1 cellular context compared by ENCODE assay signal in the genomic region with DNA sequence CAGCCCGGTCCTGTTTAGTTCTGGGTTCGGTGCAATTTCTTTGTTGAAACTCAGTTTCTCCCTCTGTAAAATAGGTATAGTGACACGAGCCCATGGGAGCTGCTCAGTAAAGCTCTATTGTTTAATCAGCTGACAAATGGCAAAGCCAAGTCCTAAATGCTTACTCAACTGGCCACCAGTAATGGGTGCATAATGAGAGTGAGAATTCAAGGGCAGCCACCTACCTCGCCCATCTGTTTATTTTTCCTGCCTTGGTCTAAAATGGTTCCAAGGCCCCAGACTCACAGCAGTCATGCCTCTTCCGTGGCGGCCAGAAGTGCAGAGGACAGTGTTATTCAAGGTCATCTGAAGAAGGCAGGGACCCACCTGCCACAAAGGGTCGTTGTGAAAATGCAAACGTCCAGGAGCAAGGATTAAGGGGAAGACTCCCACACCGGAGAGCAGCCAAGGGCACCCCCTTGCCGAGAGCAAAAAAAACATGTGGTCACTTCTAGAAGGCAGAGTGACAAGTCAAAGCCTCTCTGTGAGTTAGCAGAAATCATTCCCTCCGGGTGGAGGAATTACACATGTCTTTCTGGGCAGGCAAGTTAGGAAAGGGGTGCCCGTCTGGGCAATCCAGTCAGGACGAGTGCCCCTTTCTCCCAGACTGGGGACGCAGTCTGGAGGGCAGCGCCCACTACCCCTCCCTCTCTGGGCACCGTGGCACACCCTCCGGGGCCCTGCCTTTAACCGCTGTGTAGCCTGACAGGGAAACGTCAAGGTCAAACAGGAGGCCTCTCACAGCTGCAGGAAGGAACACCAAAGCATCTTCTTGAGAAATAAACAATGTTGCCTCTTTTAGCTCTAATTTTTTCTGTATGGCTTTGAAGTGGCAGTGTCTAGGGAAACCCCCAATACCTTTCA.
A peak's percentile ranks its signal among the peaks of the same experiment; 100 is the strongest.
TF ChIP-seq lines count a peak whose summit lies in the region.

No MANE protein-coding gene starts in this region.

TF ChIP-seq in HepG2, 621 proteins besides CTCF, POLR2A, EP300 and RAD21 (continued from another document and continues in another):
- TF ChIP-seq GABPB1 (CRISPR knock-in tag; IDR thresholded peaks at IDR 0.05) (no peak), CBFB (CRISPR knock-in tag; IDR thresholded peaks at IDR 0.05) (0 out of 2 replicates have a peak, but pooled peaks have one; percentile 36), ZNF570 (CRISPR knock-in tag; IDR thresholded peaks at IDR 0.05; ENCODE audit: borderline replicate concordance) (no peak), HDAC2 (CRISPR knock-in tag; IDR thresholded peaks at IDR 0.05) (peak; percentile 11; the same call in 1 of the 2 replicates), SOX13 (IDR thresholded peaks at IDR 0.05) (no peak), SOX13 (CRISPR knock-in tag; conservative IDR thresholded peaks at IDR 0.05 in 1 of 2, IDR thresholded peaks at IDR 0.05 in 1 of 2) (peak in 1 of 2 experiments; percentile 43; a peak in 1 of 4 replicates), TBX2 (CRISPR knock-in tag; IDR thresholded peaks at IDR 0.05; ENCODE audit: borderline replicate concordance) (peak; percentile 38; the same call in 1 of the 2 replicates), PITX1 (CRISPR knock-in tag; IDR thresholded peaks at IDR 0.05) (0 out of 2 replicates have a peak, but pooled peaks have one; percentile 17), MEF2D (CRISPR knock-in tag; IDR thresholded peaks at IDR 0.05) (peak; percentile 44; the same call in 1 of the 2 replicates), RXRA (CRISPR knock-in tag; IDR thresholded peaks at IDR 0.05) (peak; percentile 30; the same call in 1 of the 2 replicates), ZMYM3 (CRISPR knock-in tag; IDR thresholded peaks at IDR 0.05) (peak; percentile 94), IRF2 (CRISPR knock-in tag; IDR thresholded peaks at IDR 0.05) (peak; percentile 55; the same call in 1 of the 2 replicates), NR2F2 (IDR thresholded peaks at IDR 0.05; ENCODE audit: borderline replicate concordance, low read depth) (0 out of 2 replicates have a peak, but pooled peaks have one; percentile 28), KDM4B (CRISPR knock-in tag; IDR thresholded peaks at IDR 0.05) (no peak), ZFX (CRISPR knock-in tag; IDR thresholded peaks at IDR 0.05; ENCODE audit: low read depth) (0 out of 2 replicates have a peak, but pooled peaks have one; percentile 9), AGO1 (IDR thresholded peaks at IDR 0.05; ENCODE audit: low read depth, low read length, poor library complexity, severe bottlenecking) (no peak), KDM2A (CRISPR knock-in tag; IDR thresholded peaks at IDR 0.05; ENCODE audit: borderline replicate concordance, low read depth) (peak; percentile 41; the same call in 1 of the 2 replicates), FOXA1 (IDR thresholded peaks at IDR 0.05) (no peak), FOXA1 (CRISPR knock-in tag; IDR thresholded peaks at IDR 0.05) (peak; percentile 51; the same call in 1 of the 2 replicates), ZFP41 (CRISPR knock-in tag; IDR thresholded peaks at IDR 0.05; ENCODE audit: borderline replicate concordance) (no peak), ZNF766 (CRISPR knock-in tag; IDR thresholded peaks at IDR 0.05; ENCODE audit: borderline replicate concordance) (no peak), CREB1 (IDR thresholded peaks at IDR 0.05) (no peak), CREB1 (CRISPR knock-in tag; IDR thresholded peaks at IDR 0.05) (0 out of 2 replicates have a peak, but pooled peaks have one; percentile 28), ZNF263 (CRISPR knock-in tag; IDR thresholded peaks at IDR 0.05) (peak; percentile 62; the same call in 1 of the 2 replicates), ETV5 (CRISPR knock-in tag; IDR thresholded peaks at IDR 0.05; ENCODE audit: borderline replicate concordance) (peak; percentile 34; the same call in 1 of the 2 replicates), FOXJ3 (CRISPR knock-in tag; IDR thresholded peaks at IDR 0.05; ENCODE audit: borderline replicate concordance) (no peak)
- TF ChIP-seq, protein P1, sequence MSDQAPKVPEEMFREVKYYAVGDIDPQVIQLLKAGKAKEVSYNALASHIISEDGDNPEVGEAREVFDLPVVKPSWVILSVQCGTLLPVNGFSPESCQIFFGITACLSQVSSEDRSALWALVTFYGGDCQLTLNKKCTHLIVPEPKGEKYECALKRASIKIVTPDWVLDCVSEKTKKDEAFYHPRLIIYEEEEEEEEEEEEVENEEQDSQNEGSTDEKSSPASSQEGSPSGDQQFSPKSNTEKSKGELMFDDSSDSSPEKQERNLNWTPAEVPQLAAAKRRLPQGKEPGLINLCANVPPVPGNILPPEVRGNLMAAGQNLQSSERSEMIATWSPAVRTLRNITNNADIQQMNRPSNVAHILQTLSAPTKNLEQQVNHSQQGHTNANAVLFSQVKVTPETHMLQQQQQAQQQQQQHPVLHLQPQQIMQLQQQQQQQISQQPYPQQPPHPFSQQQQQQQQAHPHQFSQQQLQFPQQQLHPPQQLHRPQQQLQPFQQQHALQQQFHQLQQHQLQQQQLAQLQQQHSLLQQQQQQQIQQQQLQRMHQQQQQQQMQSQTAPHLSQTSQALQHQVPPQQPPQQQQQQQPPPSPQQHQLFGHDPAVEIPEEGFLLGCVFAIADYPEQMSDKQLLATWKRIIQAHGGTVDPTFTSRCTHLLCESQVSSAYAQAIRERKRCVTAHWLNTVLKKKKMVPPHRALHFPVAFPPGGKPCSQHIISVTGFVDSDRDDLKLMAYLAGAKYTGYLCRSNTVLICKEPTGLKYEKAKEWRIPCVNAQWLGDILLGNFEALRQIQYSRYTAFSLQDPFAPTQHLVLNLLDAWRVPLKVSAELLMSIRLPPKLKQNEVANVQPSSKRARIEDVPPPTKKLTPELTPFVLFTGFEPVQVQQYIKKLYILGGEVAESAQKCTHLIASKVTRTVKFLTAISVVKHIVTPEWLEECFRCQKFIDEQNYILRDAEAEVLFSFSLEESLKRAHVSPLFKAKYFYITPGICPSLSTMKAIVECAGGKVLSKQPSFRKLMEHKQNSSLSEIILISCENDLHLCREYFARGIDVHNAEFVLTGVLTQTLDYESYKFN (CRISPR knock-in tag; conservative IDR thresholded peaks at IDR 0.05), result 0 out of 2 replicates have a peak, but pooled peaks have one; percentile 21
- TF ChIP-seq, protein P2, sequence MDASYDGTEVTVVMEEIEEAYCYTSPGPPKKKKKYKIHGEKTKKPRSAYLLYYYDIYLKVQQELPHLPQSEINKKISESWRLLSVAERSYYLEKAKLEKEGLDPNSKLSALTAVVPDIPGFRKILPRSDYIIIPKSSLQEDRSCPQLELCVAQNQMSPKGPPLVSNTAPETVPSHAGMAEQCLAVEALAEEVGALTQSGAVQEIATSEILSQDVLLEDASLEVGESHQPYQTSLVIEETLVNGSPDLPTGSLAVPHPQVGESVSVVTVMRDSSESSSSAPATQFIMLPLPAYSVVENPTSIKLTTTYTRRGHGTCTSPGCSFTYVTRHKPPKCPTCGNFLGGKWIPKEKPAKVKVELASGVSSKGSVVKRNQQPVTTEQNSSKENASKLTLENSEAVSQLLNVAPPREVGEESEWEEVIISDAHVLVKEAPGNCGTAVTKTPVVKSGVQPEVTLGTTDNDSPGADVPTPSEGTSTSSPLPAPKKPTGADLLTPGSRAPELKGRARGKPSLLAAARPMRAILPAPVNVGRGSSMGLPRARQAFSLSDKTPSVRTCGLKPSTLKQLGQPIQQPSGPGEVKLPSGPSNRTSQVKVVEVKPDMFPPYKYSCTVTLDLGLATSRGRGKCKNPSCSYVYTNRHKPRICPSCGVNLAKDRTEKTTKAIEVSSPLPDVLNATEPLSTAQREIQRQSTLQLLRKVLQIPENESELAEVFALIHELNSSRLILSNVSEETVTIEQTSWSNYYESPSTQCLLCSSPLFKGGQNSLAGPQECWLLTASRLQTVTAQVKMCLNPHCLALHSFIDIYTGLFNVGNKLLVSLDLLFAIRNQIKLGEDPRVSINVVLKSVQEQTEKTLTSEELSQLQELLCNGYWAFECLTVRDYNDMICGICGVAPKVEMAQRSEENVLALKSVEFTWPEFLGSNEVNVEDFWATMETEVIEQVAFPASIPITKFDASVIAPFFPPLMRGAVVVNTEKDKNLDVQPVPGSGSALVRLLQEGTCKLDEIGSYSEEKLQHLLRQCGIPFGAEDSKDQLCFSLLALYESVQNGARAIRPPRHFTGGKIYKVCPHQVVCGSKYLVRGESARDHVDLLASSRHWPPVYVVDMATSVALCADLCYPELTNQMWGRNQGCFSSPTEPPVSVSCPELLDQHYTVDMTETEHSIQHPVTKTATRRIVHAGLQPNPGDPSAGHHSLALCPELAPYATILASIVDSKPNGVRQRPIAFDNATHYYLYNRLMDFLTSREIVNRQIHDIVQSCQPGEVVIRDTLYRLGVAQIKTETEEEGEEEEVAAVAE (CRISPR knock-in tag; IDR thresholded peaks at IDR 0.05; ENCODE audit: borderline replicate concordance), result 0 out of 2 replicates have a peak, but pooled peaks have one; percentile 27
- TF ChIP-seq, protein P3, sequence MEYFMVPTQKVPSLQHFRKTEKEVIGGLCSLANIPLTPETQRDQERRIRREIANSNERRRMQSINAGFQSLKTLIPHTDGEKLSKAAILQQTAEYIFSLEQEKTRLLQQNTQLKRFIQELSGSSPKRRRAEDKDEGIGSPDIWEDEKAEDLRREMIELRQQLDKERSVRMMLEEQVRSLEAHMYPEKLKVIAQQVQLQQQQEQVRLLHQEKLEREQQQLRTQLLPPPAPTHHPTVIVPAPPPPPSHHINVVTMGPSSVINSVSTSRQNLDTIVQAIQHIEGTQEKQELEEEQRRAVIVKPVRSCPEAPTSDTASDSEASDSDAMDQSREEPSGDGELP (IDR thresholded peaks at IDR 0.05; ENCODE audit: borderline replicate concordance, low read depth), result peak; percentile 81; the same call in 1 of the 2 replicates
- TF ChIP-seq, protein P4, sequence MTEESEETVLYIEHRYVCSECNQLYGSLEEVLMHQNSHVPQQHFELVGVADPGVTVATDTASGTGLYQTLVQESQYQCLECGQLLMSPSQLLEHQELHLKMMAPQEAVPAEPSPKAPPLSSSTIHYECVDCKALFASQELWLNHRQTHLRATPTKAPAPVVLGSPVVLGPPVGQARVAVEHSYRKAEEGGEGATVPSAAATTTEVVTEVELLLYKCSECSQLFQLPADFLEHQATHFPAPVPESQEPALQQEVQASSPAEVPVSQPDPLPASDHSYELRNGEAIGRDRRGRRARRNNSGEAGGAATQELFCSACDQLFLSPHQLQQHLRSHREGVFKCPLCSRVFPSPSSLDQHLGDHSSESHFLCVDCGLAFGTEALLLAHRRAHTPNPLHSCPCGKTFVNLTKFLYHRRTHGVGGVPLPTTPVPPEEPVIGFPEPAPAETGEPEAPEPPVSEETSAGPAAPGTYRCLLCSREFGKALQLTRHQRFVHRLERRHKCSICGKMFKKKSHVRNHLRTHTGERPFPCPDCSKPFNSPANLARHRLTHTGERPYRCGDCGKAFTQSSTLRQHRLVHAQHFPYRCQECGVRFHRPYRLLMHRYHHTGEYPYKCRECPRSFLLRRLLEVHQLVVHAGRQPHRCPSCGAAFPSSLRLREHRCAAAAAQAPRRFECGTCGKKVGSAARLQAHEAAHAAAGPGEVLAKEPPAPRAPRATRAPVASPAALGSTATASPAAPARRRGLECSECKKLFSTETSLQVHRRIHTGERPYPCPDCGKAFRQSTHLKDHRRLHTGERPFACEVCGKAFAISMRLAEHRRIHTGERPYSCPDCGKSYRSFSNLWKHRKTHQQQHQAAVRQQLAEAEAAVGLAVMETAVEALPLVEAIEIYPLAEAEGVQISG (CRISPR knock-in tag; IDR thresholded peaks at IDR 0.05), result peak; percentile 6
- TF ChIP-seq, protein P5, sequence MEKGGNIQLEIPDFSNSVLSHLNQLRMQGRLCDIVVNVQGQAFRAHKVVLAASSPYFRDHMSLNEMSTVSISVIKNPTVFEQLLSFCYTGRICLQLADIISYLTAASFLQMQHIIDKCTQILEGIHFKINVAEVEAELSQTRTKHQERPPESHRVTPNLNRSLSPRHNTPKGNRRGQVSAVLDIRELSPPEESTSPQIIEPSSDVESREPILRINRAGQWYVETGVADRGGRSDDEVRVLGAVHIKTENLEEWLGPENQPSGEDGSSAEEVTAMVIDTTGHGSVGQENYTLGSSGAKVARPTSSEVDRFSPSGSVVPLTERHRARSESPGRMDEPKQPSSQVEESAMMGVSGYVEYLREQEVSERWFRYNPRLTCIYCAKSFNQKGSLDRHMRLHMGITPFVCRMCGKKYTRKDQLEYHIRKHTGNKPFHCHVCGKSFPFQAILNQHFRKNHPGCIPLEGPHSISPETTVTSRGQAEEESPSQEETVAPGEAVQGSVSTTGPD (CRISPR knock-in tag; IDR thresholded peaks at IDR 0.05), result peak; percentile 71; the same call in 1 of the 2 replicates
- TF ChIP-seq, protein P6, sequence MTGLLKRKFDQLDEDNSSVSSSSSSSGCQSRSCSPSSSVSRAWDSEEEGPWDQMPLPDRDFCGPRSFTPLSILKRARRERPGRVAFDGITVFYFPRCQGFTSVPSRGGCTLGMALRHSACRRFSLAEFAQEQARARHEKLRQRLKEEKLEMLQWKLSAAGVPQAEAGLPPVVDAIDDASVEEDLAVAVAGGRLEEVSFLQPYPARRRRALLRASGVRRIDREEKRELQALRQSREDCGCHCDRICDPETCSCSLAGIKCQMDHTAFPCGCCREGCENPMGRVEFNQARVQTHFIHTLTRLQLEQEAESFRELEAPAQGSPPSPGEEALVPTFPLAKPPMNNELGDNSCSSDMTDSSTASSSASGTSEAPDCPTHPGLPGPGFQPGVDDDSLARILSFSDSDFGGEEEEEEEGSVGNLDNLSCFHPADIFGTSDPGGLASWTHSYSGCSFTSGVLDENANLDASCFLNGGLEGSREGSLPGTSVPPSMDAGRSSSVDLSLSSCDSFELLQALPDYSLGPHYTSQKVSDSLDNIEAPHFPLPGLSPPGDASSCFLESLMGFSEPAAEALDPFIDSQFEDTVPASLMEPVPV (CRISPR knock-in tag; IDR thresholded peaks at IDR 0.05), result no peak
- TF ChIP-seq, protein P7, sequence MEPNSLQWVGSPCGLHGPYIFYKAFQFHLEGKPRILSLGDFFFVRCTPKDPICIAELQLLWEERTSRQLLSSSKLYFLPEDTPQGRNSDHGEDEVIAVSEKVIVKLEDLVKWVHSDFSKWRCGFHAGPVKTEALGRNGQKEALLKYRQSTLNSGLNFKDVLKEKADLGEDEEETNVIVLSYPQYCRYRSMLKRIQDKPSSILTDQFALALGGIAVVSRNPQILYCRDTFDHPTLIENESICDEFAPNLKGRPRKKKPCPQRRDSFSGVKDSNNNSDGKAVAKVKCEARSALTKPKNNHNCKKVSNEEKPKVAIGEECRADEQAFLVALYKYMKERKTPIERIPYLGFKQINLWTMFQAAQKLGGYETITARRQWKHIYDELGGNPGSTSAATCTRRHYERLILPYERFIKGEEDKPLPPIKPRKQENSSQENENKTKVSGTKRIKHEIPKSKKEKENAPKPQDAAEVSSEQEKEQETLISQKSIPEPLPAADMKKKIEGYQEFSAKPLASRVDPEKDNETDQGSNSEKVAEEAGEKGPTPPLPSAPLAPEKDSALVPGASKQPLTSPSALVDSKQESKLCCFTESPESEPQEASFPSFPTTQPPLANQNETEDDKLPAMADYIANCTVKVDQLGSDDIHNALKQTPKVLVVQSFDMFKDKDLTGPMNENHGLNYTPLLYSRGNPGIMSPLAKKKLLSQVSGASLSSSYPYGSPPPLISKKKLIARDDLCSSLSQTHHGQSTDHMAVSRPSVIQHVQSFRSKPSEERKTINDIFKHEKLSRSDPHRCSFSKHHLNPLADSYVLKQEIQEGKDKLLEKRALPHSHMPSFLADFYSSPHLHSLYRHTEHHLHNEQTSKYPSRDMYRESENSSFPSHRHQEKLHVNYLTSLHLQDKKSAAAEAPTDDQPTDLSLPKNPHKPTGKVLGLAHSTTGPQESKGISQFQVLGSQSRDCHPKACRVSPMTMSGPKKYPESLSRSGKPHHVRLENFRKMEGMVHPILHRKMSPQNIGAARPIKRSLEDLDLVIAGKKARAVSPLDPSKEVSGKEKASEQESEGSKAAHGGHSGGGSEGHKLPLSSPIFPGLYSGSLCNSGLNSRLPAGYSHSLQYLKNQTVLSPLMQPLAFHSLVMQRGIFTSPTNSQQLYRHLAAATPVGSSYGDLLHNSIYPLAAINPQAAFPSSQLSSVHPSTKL (CRISPR knock-in tag; IDR thresholded peaks at IDR 0.05), result peak; percentile 56; the same call in 1 of the 2 replicates
